Comparison of ENCODE assay signal across 9 cellular contexts in the genomic region with DNA sequence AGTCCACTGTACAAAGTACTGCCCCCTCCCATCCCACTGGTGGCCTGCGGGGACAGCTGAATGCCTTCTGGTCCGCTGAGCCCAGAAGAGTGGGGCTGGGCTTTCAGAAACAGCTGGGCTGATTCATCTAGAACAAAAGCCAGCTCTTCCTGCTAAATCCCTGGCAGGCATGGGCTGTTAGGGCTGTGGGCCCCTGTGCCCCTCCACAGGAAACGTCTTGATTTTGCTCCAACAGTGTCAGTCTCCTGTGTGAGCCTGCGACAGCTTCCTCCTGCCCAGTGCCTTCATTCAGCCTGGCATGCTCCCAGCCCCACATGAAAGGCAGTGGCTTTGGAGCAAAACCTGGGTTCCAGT. TPM values are rescaled to one million over a fixed set of nuclear protein-coding genes. Genes with fewer than 3 reads are reported as not detected.
DNase-seq lines count a peak whose midpoint lies in the region; ATAC-seq and TF ChIP-seq lines count a peak whose summit lies in the region.
"Had no signal": no experiment of that assay in that cellular context is flagged by ENCODE, and none has a peak within 500 bp of the region (broad histone marks: within the 10 kb centered on the region; RNA-seq: fewer than 3 reads in every experiment).

No MANE protein-coding gene starts in this region.

- CTCF ChIA-PET in activated CD8-positive, alpha-beta memory T cell treated with anti-CD3 and anti-CD28 coated beads, Interleukin-2, amount 10 ng/mL, durations not matched to agents 7 days and 5 days (lab: Charles Lee): interaction anchor here (0.6 to 2.4 kb wide), 2 partner anchors 10 to 17 kb away, joined by 3 to 10 read pairs; no protein-coding TSS in a partner anchor

- no peaks in the 10 kb centered on the region for H3K36me3 Mint-ChIP-seq in activated CD8-positive, alpha-beta memory T cell treated with anti-CD3 and anti-CD28 coated beads, Interleukin-2, amount 10 ng/mL, durations not matched to agents 7 days and 5 days

- H3K4me1 Mint-ChIP-seq in activated CD8-positive, alpha-beta memory T cell treated with anti-CD3 and anti-CD28 coated beads, Interleukin-2, amount 10 ng/mL, durations not matched to agents 7 days and 5 days: no peaks in the 10 kb centered on the region
- H3K4me1 Mint-ChIP-seq: activated naive CD8-positive, alpha-beta T cell treated with anti-CD3 and anti-CD28 coated beads, Interleukin-2, amount 50 U/mL, for 24 hours had no signal

- H3K4me1 ChIP-seq in left ventricle myocardium inferior (peaks cover 11% of the 10 kb centered on the region), upper lobe of right lung (peaks cover 11% of the 10 kb centered on the region)

- ATAC-seq in Right ventricle myocardium superior (ENCODE audit: poor library complexity) (peak; percentile 59), upper lobe of right lung (peak; percentile 34), HG02885 (IDR thresholded peaks at IDR 0.05; ENCODE audit: poor library complexity, unreplicated experiment) (no peak)
- ATAC-seq in activated CD8-positive, alpha-beta memory T cell treated with anti-CD3 and anti-CD28 coated beads, Interleukin-2, amount 10 ng/mL, durations not matched to agents 7 days and 5 days: no peak
- ATAC-seq: activated naive CD8-positive, alpha-beta T cell treated with anti-CD3 and anti-CD28 coated beads, Interleukin-2, amount 50 U/mL, for 24 hours had no signal

- TF ChIP-seq CTCF in left ventricle myocardium inferior (IDR thresholded peaks at IDR 0.05; ENCODE audit: borderline replicate concordance) (no peak), upper lobe of right lung (IDR thresholded peaks at IDR 0.05) (no peak)

- no peak overlapping the region for H3K27ac ChIP-seq in left ventricle myocardium inferior (replicated peaks)
- no peak overlapping the region for H3K27ac ChIP-seq in upper lobe of right lung

- H3K27ac Mint-ChIP-seq in activated CD8-positive, alpha-beta memory T cell treated with anti-CD3 and anti-CD28 coated beads, Interleukin-2, amount 10 ng/mL, durations not matched to agents 7 days and 5 days: no peak overlapping the region
- H3K27ac Mint-ChIP-seq: activated naive CD8-positive, alpha-beta T cell treated with anti-CD3 and anti-CD28 coated beads, Interleukin-2, amount 50 U/mL, for 24 hours had no signal

- H3K4me3 Mint-ChIP-seq in activated CD8-positive, alpha-beta memory T cell treated with anti-CD3 and anti-CD28 coated beads, Interleukin-2, amount 10 ng/mL, durations not matched to agents 7 days and 5 days: no peak overlapping the region
- H3K4me3 Mint-ChIP-seq: activated naive CD8-positive, alpha-beta T cell treated with anti-CD3 and anti-CD28 coated beads, Interleukin-2, amount 50 U/mL, for 24 hours had no signal

- intact Hi-C loops in Right ventricle myocardium superior (cut with DNase I): no loop called here
- intact Hi-C loops in left ventricle myocardium inferior (cut with micrococcal nuclease): loop anchor here (10.0 kb wide), 1 partner anchor 54 kb away; no protein-coding TSS in a partner anchor
- intact Hi-C loops in upper lobe of right lung (cut with DNase I): no loop called here

- H3K9me3 ChIP-seq in left ventricle myocardium inferior (replicated peaks) (no peaks in the 10 kb centered on the region), upper lobe of right lung (no peaks in the 10 kb centered on the region)

- H3K27me3 ChIP-seq in left ventricle myocardium inferior (ENCODE audit: low read depth) (no peaks in the 10 kb centered on the region), upper lobe of right lung (no peaks in the 10 kb centered on the region)

- DNase-seq in Right ventricle myocardium superior (peak; percentile 48), left ventricle myocardium inferior (no peak), astrocyte of the hippocampus (ENCODE audit: low read depth, low spot score) (peak; percentile 57), kidney tubule cell (ENCODE audit: low spot score) (peak; percentile 14), upper lobe of right lung (no peak), NCI-H2107 (lab: John Stamatoyannopoulos, UW) (no peak)
- DNase-seq in activated CD8-positive, alpha-beta memory T cell treated with anti-CD3 and anti-CD28 coated beads, Interleukin-2, amount 10 ng/mL, durations not matched to agents 7 days and 5 days: no peak
- DNase-seq: activated naive CD8-positive, alpha-beta T cell treated with anti-CD3 and anti-CD28 coated beads, Interleukin-2, amount 50 U/mL, for 24 hours had no signal

- H3K36me3 ChIP-seq in left ventricle myocardium inferior: no peaks in the 10 kb centered on the region
- no peaks in the 10 kb centered on the region for H3K36me3 ChIP-seq in upper lobe of right lung

- no peaks in the 10 kb centered on the region for H3K27me3 Mint-ChIP-seq in activated CD8-positive, alpha-beta memory T cell treated with anti-CD3 and anti-CD28 coated beads, Interleukin-2, amount 10 ng/mL, durations not matched to agents 7 days and 5 days

- H3K9me3 Mint-ChIP-seq in activated CD8-positive, alpha-beta memory T cell treated with anti-CD3 and anti-CD28 coated beads, Interleukin-2, amount 10 ng/mL, durations not matched to agents 7 days and 5 days (ENCODE audit: low read depth): no peaks in the 10 kb centered on the region
- H3K9me3 Mint-ChIP-seq: activated naive CD8-positive, alpha-beta T cell treated with anti-CD3 and anti-CD28 coated beads, Interleukin-2, amount 50 U/mL, for 24 hours had no signal

- H3K4me3 ChIP-seq in left ventricle myocardium inferior: no peak overlapping the region
- H3K4me3 ChIP-seq in upper lobe of right lung: no peak overlapping the region

RNA-seq across cellular contexts. Expression of a gene that starts 6.9 kb away (rescaled TPM):
- total RNA-seq in Right ventricle myocardium superior (837 TPM), left ventricle myocardium inferior (758 TPM), upper lobe of right lung (464 TPM)
- 1 to 10 TPM; 3.2 to 8.0 TPM for total RNA-seq in activated CD8-positive, alpha-beta memory T cell treated with anti-CD3 and anti-CD28 coated beads, Interleukin-2, amount 10 ng/mL, durations not matched to agents 7 days and 5 days

RNA-seq across cellular contexts. Expression of a gene that starts 59.4 kb away (rescaled TPM):
- total RNA-seq in Right ventricle myocardium superior (53.3 TPM), left ventricle myocardium inferior (51.3 TPM), upper lobe of right lung (104 TPM)
- total RNA-seq in activated CD8-positive, alpha-beta memory T cell treated with anti-CD3 and anti-CD28 coated beads, Interleukin-2, amount 10 ng/mL, durations not matched to agents 7 days and 5 days: 10 to 100 TPM; 57.6 to 71.2 TPM

Comparison
In these comparisons a context has a peak if more than half of its experiments do, and no peak if none do; other contexts are left out.
1. DNase-seq: peak in Right ventricle myocardium superior (single experiment), astrocyte of the hippocampus (single experiment) and kidney tubule cell (single experiment); none in left ventricle myocardium inferior (single experiment), upper lobe of right lung (single experiment), activated CD8-positive, alpha-beta memory T cell treated with anti-CD3 and anti-CD28 coated beads, Interleukin-2, amount 10 ng/mL, durations not matched to agents 7 days and 5 days (single experiment) and NCI-H2107 (single experiment).
2. ATAC-seq: peak in Right ventricle myocardium superior (single experiment) and upper lobe of right lung (single experiment); none in activated CD8-positive, alpha-beta memory T cell treated with anti-CD3 and anti-CD28 coated beads, Interleukin-2, amount 10 ng/mL, durations not matched to agents 7 days and 5 days (single experiment) and HG02885 (single experiment).
3. RNA of a gene that starts 6.9 kb away (total RNA-seq): 837 TPM in Right ventricle myocardium superior (single experiment), 758 TPM in left ventricle myocardium inferior (single experiment) and 464 TPM in upper lobe of right lung (single experiment); 3.2 to 8.0 TPM in activated CD8-positive, alpha-beta memory T cell treated with anti-CD3 and anti-CD28 coated beads, Interleukin-2, amount 10 ng/mL, durations not matched to agents 7 days and 5 days; every median in the first group is over 10 times any median in the second.